Comparison of ENCODE assay signal across 1 cellular context in the genomic region with DNA sequence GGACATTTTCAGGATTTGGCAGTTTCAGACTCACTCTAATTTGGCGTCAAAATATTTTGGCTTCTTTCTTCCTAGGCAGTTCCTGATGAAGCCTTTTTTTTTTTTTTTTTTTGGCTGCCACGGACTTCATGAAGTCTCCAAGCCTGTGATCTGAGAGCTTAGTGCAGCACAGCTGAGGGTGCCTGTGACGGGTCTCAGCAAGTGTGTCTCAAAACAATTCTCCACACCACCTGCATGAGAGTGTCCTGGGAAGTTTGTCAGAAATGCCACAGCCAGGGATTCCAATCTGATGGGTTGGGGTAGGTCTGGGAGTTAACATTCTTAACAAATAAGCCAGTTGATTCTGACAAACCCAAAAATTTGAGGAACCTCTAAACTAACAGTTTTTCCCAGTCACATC.
TF ChIP-seq lines count a peak whose summit lies in the region.

No MANE protein-coding gene starts in this region.

TF ChIP-seq in GM23338, 12 proteins besides CTCF, POLR2A, EP300 and RAD21:
- TF ChIP-seq, protein P1, sequence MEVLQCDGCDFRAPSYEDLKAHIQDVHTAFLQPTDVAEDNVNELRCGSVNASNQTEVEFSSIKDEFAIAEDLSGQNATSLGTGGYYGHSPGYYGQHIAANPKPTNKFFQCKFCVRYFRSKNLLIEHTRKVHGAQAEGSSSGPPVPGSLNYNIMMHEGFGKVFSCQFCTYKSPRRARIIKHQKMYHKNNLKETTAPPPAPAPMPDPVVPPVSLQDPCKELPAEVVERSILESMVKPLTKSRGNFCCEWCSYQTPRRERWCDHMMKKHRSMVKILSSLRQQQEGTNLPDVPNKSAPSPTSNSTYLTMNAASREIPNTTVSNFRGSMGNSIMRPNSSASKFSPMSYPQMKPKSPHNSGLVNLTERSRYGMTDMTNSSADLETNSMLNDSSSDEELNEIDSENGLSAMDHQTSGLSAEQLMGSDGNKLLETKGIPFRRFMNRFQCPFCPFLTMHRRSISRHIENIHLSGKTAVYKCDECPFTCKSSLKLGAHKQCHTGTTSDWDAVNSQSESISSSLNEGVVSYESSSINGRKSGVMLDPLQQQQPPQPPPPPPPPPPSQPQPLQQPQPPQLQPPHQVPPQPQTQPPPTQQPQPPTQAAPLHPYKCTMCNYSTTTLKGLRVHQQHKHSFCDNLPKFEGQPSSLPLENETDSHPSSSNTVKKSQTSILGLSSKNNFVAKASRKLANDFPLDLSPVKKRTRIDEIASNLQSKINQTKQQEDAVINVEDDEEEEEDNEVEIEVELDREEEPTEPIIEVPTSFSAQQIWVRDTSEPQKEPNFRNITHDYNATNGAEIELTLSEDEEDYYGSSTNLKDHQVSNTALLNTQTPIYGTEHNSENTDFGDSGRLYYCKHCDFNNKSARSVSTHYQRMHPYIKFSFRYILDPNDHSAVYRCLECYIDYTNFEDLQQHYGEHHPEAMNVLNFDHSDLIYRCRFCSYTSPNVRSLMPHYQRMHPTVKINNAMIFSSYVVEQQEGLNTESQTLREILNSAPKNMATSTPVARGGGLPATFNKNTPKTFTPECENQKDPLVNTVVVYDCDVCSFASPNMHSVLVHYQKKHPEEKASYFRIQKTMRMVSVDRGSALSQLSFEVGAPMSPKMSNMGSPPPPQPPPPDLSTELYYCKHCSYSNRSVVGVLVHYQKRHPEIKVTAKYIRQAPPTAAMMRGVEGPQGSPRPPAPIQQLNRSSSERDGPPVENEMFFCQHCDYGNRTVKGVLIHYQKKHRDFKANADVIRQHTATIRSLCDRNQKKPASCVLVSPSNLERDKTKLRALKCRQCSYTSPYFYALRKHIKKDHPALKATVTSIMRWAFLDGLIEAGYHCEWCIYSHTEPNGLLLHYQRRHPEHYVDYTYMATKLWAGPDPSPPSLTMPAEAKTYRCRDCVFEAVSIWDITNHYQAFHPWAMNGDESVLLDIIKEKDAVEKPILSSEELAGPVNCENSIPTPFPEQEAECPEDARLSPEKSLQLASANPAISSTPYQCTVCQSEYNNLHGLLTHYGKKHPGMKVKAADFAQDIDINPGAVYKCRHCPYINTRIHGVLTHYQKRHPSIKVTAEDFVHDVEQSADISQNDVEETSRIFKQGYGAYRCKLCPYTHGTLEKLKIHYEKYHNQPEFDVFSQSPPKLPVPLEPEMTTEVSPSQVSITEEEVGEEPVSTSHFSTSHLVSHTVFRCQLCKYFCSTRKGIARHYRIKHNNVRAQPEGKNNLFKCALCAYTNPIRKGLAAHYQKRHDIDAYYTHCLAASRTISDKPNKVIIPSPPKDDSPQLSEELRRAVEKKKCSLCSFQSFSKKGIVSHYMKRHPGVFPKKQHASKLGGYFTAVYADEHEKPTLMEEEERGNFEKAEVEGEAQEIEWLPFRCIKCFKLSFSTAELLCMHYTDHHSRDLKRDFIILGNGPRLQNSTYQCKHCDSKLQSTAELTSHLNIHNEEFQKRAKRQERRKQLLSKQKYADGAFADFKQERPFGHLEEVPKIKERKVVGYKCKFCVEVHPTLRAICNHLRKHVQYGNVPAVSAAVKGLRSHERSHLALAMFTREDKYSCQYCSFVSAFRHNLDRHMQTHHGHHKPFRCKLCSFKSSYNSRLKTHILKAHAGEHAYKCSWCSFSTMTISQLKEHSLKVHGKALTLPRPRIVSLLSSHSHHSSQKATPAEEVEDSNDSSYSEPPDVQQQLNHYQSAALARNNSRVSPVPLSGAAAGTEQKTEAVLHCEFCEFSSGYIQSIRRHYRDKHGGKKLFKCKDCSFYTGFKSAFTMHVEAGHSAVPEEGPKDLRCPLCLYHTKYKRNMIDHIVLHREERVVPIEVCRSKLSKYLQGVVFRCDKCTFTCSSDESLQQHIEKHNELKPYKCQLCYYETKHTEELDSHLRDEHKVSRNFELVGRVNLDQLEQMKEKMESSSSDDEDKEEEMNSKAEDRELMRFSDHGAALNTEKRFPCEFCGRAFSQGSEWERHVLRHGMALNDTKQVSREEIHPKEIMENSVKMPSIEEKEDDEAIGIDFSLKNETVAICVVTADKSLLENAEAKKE (CRISPR knock-in tag; IDR thresholded peaks at IDR 0.05) = no peak
- TF ChIP-seq ZNF114 (CRISPR knock-in tag; IDR thresholded peaks at IDR 0.05) (no peak), JUNB (IDR thresholded peaks at IDR 0.05; ENCODE audit: unreplicated experiment) (no peak), NANOG (IDR thresholded peaks at IDR 0.05; ENCODE audit: borderline replicate concordance) (no peak), STAT1 (IDR thresholded peaks at IDR 0.05; ENCODE audit: unreplicated experiment) (no peak), EZH2phosphoT487 (IDR thresholded peaks at IDR 0.05; ENCODE audit: unreplicated experiment) (no peak), ZNF331 (CRISPR knock-in tag; IDR thresholded peaks at IDR 0.05; ENCODE audit: low read depth) (no peak), CREB1 (CRISPR knock-in tag; IDR thresholded peaks at IDR 0.05; ENCODE audit: low read depth) (no peak), EZH2 (IDR thresholded peaks at IDR 0.05; ENCODE audit: low read depth, unreplicated experiment) (no peak), POLR2AphosphoS5 (IDR thresholded peaks at IDR 0.05; ENCODE audit: low read depth) (no peak)
- TF ChIP-seq, protein P2, sequence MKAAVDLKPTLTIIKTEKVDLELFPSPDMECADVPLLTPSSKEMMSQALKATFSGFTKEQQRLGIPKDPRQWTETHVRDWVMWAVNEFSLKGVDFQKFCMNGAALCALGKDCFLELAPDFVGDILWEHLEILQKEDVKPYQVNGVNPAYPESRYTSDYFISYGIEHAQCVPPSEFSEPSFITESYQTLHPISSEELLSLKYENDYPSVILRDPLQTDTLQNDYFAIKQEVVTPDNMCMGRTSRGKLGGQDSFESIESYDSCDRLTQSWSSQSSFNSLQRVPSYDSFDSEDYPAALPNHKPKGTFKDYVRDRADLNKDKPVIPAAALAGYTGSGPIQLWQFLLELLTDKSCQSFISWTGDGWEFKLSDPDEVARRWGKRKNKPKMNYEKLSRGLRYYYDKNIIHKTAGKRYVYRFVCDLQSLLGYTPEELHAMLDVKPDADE (IDR thresholded peaks at IDR 0.05) = no peak
- TF ChIP-seq, protein P3, sequence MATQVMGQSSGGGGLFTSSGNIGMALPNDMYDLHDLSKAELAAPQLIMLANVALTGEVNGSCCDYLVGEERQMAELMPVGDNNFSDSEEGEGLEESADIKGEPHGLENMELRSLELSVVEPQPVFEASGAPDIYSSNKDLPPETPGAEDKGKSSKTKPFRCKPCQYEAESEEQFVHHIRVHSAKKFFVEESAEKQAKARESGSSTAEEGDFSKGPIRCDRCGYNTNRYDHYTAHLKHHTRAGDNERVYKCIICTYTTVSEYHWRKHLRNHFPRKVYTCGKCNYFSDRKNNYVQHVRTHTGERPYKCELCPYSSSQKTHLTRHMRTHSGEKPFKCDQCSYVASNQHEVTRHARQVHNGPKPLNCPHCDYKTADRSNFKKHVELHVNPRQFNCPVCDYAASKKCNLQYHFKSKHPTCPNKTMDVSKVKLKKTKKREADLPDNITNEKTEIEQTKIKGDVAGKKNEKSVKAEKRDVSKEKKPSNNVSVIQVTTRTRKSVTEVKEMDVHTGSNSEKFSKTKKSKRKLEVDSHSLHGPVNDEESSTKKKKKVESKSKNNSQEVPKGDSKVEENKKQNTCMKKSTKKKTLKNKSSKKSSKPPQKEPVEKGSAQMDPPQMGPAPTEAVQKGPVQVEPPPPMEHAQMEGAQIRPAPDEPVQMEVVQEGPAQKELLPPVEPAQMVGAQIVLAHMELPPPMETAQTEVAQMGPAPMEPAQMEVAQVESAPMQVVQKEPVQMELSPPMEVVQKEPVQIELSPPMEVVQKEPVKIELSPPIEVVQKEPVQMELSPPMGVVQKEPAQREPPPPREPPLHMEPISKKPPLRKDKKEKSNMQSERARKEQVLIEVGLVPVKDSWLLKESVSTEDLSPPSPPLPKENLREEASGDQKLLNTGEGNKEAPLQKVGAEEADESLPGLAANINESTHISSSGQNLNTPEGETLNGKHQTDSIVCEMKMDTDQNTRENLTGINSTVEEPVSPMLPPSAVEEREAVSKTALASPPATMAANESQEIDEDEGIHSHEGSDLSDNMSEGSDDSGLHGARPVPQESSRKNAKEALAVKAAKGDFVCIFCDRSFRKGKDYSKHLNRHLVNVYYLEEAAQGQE (IDR thresholded peaks at IDR 0.05; ENCODE audit: unreplicated experiment) = no peak
